In the genomic region with DNA sequence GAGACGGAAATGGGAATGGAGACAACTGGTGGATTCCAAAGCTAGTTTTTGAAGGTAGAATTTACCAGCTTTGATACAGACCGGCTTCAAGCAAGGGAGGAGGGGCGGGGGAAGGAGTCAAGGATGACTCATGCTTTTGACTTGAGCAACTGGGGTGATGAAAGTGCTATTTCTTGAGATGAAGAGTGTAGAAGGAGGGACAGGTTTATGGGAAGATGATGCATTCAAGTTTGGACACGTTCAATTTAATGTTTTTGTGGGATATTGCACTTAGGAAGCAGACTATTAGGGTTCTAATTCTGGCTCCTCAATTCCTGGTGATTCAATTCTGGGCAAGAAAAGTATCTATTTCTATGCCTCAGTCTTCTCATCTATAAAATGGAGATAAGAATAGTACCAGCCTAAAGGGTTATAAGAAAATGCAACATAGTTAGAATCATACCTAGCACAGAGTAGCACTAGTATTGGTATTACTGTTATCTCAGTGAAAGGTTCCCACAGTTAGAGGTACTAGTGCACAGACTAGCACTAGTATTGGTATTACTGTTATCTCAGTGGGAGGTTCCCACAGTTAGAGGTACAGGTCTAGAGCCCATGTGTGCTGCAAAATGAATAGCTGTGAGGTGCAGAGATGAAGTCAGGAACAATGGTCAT, we compare ENCODE assay signal across 9 cellular contexts. TPM values are rescaled to one million over a fixed set of nuclear protein-coding genes. Genes with fewer than 3 reads are reported as not detected.
DNase-seq lines count a peak whose midpoint lies in the region; ATAC-seq and TF ChIP-seq lines count a peak whose summit lies in the region.
"Had no signal": no experiment of that assay in that cellular context is flagged by ENCODE, and none has a peak within 500 bp of the region (broad histone marks: within the 10 kb centered on the region; RNA-seq: fewer than 3 reads in every experiment).

No MANE protein-coding gene starts in this region.

- no peaks in the 10 kb centered on the region for H4K20me1 ChIP-seq in IMR-90 (ENCODE audit: insufficient read depth, low read length)

- peak overlapping the region; percentile 65 for H3K14ac ChIP-seq in IMR-90 (replicated peaks; ENCODE audit: low read depth, low read length)

- no peak overlapping the region for H4K5ac ChIP-seq in IMR-90 (ENCODE audit: low read depth, low read length)

- H3K4me1 ChIP-seq in ES-I3 (ENCODE audit: insufficient read depth, low read length) (peaks cover 10% of the 10 kb centered on the region), IMR-90 (ENCODE audit: control insufficient read depth, insufficient read depth, low read length) (peaks cover 10% of the 10 kb centered on the region), testis (peaks cover 7% of the 10 kb centered on the region)

- WGBS in IMR-90 (ENCODE audit: extremely low coverage in 2 of 2, insufficient read length in 1 of 2), 2 experiments = 20% methylated on average over 1 of the region's 4 CpGs; no CpG with 5 or more reads in 1 of the 2 experiments
- WGBS in testis, 2 donors = 61 to 81% methylated on average over 4 of the region's 4 CpGs

- H2BK5ac ChIP-seq in IMR-90 (ENCODE audit: low read depth, low read length, poor library complexity, severe bottlenecking) = peak overlapping the region; percentile 37

- POLR2A ChIA-PET in IMR-90 (lab: Charles Lee; ENCODE audit: unreplicated experiment) = no interaction called here

- peak overlapping the region; percentile 76 for H2AFZ ChIP-seq in IMR-90 (replicated peaks; ENCODE audit: low read length, poor library complexity)

- peaks cover under 1% of the 10 kb centered on the region; the same call in 1 of the 2 replicates for H3K27me3 ChIP-seq in IMR-90 (ENCODE audit: control insufficient read depth, insufficient read depth, low read length)
- no peaks in the 10 kb centered on the region for H3K27me3 ChIP-seq in testis

- CTCF ChIA-PET in IMR-90 (lab: Yijun Ruan, JAX) = no interaction called here

- peak; percentile 90 for DNase-seq in IMR-90
- DNase-seq in activated T-cell treated with anti-CD3 and anti-CD28 coated beads for 48 hours (ENCODE audit: low read depth) = peak; percentile 51
- DNase-seq in left ventricle myocardium superior = no peak
- DNase-seq in stimulated activated CD4-positive, alpha-beta T cell treated with anti-CD3 and anti-CD28 coated beads, Interleukin-4, amount 100 ng/mL, for 4 hours = peak; percentile 52 to 65
- no peak for DNase-seq in testis
- DNase-seq in NCI-H1436 treated with DMSO at 0.1 percent for 48 hours (lab: John Stamatoyannopoulos, UW) = no peak

- no TSS peak for BruUV-seq in IMR-90 (replicated peaks; lab: Mats Ljungman, UMichigan)

- peak overlapping the region; percentile 19 to 71; a peak in 3 of 4 replicates for H4K8ac ChIP-seq in IMR-90 (ENCODE audit: low read depth in 2 of 2, low read length in 2 of 2)

- H4K91ac ChIP-seq in IMR-90 (ENCODE audit: insufficient read depth, low read depth, low read length) = peak overlapping the region; percentile 79; the same call in 1 of the 2 replicates

- peak overlapping the region; percentile 79 for H3K4ac ChIP-seq in IMR-90 (ENCODE audit: low read depth, low read length)

- peak overlapping the region; percentile 70 for H3K23ac ChIP-seq in IMR-90 (ENCODE audit: low read depth, low read length)

- peak overlapping the region; percentile 25; the same call in 1 of the 2 replicates for H3K56ac ChIP-seq in IMR-90 (ENCODE audit: extremely low read depth, insufficient read depth, low read length)

- intact Hi-C loops in IMR-90 (cut with micrococcal nuclease) = loop anchor here (5.0 kb wide), 1 partner anchor 77 kb away; no protein-coding TSS in a partner anchor
- intact Hi-C loops in left ventricle myocardium superior (cut with micrococcal nuclease) = no loop called here
- intact Hi-C loops in testis (cut with DNase I; ENCODE audit: low total_unique reads) = loop anchor here (5.0 kb wide), 1 partner anchor 138 kb away; no protein-coding TSS in a partner anchor

- TF ChIP-seq POLR2A in IMR-90 (IDR thresholded peaks at IDR 0.05; ENCODE audit: low read depth, low read length) (no peak), testis (IDR thresholded peaks at IDR 0.05) (no peak)

- H2AK9ac ChIP-seq in IMR-90 (replicated peaks; ENCODE audit: low read depth, low read length, poor library complexity) = peak overlapping the region; percentile 7

- no peak for TF ChIP-seq RAD21 in IMR-90 (IDR thresholded peaks at IDR 0.05; ENCODE audit: low read length)

- H3K9ac ChIP-seq in ES-I3 (ENCODE audit: low read depth, low read length) (peak overlapping the region; percentile 24; the same call in 1 of the 2 replicates), IMR-90 (ENCODE audit: low read depth, low read length) (no peak overlapping the region)

- dilution Hi-C loops in IMR-90 (cut with HindIII; ENCODE audit: low sequenced_read_pairs, unreplicated experiment) = no loop called here

- H2AK5ac ChIP-seq in IMR-90 (ENCODE audit: low read depth, low read length) = peak overlapping the region; percentile 73

- H3K9me3 ChIP-seq in ES-I3 (ENCODE audit: control insufficient read depth, insufficient read depth, low read length) (no peaks in the 10 kb centered on the region), IMR-90 (ENCODE audit: control insufficient read depth, insufficient read depth, low read length) (no peaks in the 10 kb centered on the region), testis (no peaks in the 10 kb centered on the region)

- peak overlapping the region; percentile 93 for H2BK15ac ChIP-seq in IMR-90 (ENCODE audit: low read depth, low read length)

- H3K27ac ChIP-seq in IMR-90 (ENCODE audit: insufficient read depth, low read length) (0 out of 2 replicates have a peak overlapping the region, but pooled peaks have one; percentile 26), testis (no peak overlapping the region)
- H3K27ac ChIP-seq: SK-N-MC had no signal

- H3K4me3 ChIP-seq in IMR-90 (ENCODE audit: insufficient read depth, low read depth, low read length) (no peak overlapping the region), testis (no peak overlapping the region)
- H3K4me3 ChIP-seq: SK-N-MC had no signal

- H3K9me1 ChIP-seq in IMR-90 (ENCODE audit: insufficient read depth, low read length) = peaks cover 25% of the 10 kb centered on the region

- H3K4me2 ChIP-seq in IMR-90 (ENCODE audit: low read depth, low read length) = peak overlapping the region; percentile 84

- H3K36me3 ChIP-seq in ES-I3 (ENCODE audit: insufficient read depth, low read length) (no peaks in the 10 kb centered on the region; the same call in 1 of the 2 replicates), IMR-90 (ENCODE audit: control insufficient read depth, insufficient read depth, low read length) (no peaks in the 10 kb centered on the region), testis (ENCODE audit: low read depth, missing control alignments) (no peaks in the 10 kb centered on the region)

- peak overlapping the region; percentile 56 for H3K18ac ChIP-seq in IMR-90 (ENCODE audit: low read depth, low read length)

- peak overlapping the region; percentile 87 for H2BK120ac ChIP-seq in IMR-90 (ENCODE audit: low read depth, low read length)

- no peaks in the 10 kb centered on the region for H3K79me1 ChIP-seq in IMR-90 (ENCODE audit: low read depth in 1 of 2, low read length in 2 of 2)

- H2BK20ac ChIP-seq in IMR-90 (ENCODE audit: low read depth, low read length) = peak overlapping the region; percentile 90

- in situ Hi-C loops in IMR-90 (cut with MboI; ENCODE audit: low sequenced_read_pairs) = no loop called here

- TF ChIP-seq CTCF in IMR-90 (conservative IDR thresholded peaks at IDR 0.05; ENCODE audit: low read depth, low read length) = no peak
- TF ChIP-seq CTCF in testis (IDR thresholded peaks at IDR 0.05) = no peak

- ATAC-seq in GM21737 (IDR thresholded peaks at IDR 0.05; ENCODE audit: unreplicated experiment) (peak; percentile 60), IMR-90 (ENCODE audit: low read depth) (peak; percentile 79), left ventricle myocardium superior (peak; percentile 77)

TF ChIP-seq in IMR-90, 13 proteins besides CTCF, POLR2A, EP300 and RAD21:
- no peak for TF ChIP-seq MXI1 (IDR thresholded peaks at IDR 0.05; ENCODE audit: borderline replicate concordance, low read depth, low read length)
- peak; percentile 99 for TF ChIP-seq FOS (IDR thresholded peaks at IDR 0.05; ENCODE audit: low read depth, low read length)
- TF ChIP-seq BHLHE40 (IDR thresholded peaks at IDR 0.05; ENCODE audit: low read depth, low read length) = peak; percentile 71; the same call in 1 of the 2 replicates
- peak; percentile 75 for TF ChIP-seq MAZ (IDR thresholded peaks at IDR 0.05; ENCODE audit: borderline replicate concordance, low read depth, low read length)
- TF ChIP-seq, protein P1, sequence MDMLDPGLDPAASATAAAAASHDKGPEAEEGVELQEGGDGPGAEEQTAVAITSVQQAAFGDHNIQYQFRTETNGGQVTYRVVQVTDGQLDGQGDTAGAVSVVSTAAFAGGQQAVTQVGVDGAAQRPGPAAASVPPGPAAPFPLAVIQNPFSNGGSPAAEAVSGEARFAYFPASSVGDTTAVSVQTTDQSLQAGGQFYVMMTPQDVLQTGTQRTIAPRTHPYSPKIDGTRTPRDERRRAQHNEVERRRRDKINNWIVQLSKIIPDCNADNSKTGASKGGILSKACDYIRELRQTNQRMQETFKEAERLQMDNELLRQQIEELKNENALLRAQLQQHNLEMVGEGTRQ (IDR thresholded peaks at IDR 0.05; ENCODE audit: low read depth, low read length) = no peak
- no peak; the same call in 1 of the 2 replicates for TF ChIP-seq CHD1 (IDR thresholded peaks at IDR 0.05; ENCODE audit: low read depth, low read length)
- peak; percentile 62; the same call in 1 of the 2 replicates for TF ChIP-seq NFE2L2 (IDR thresholded peaks at IDR 0.05; ENCODE audit: low read depth, low read length)
- TF ChIP-seq CEBPB (IDR thresholded peaks at IDR 0.05; ENCODE audit: low read depth, low read length) = peak; percentile 98
- TF ChIP-seq RCOR1 (IDR thresholded peaks at IDR 0.05; ENCODE audit: insufficient replicate concordance, low read length) = peak; percentile 42

RNA-seq across cellular contexts. Expression of a gene that starts 4.6 kb away (rescaled TPM):
- 0.18 and 0.28 TPM in 2 replicates for total RNA-seq in IMR-90 (2012; rRNA removed)
- 0.32 and 0.39 TPM in 2 replicates for polyA plus RNA-seq in IMR-90 (2012; rRNA removed)
- polyA plus RNA-seq in IMR-90 (2012; cell fraction: cytosol; rRNA removed) = 0.10 and 0.25 TPM in 2 replicates
- 0.45 and 0.52 TPM in 2 replicates for polyA plus RNA-seq in IMR-90 (2012; cell fraction: nucleus; rRNA removed; ENCODE audit: low replicate concordance)
- not detected for total RNA-seq in left ventricle myocardium superior
- total RNA-seq in testis = under 1 TPM in 1 of 2 donors, not detected in 1; 0.08 TPM
- 0.18 TPM for polyA plus RNA-seq in testis (ENCODE audit: insufficient read depth, low read depth, low replicate concordance)

Comparison
In these comparisons a context has a peak if more than half of its experiments do, and no peak if none do; other contexts are left out.
1. DNase-seq: peak in IMR-90 (single experiment), activated T-cell treated with anti-CD3 and anti-CD28 coated beads for 48 hours (single experiment) and stimulated activated CD4-positive, alpha-beta T cell treated with anti-CD3 and anti-CD28 coated beads, Interleukin-4, amount 100 ng/mL, for 4 hours (2 of 2); none in left ventricle myocardium superior (single experiment), testis (single experiment) and NCI-H1436 treated with DMSO at 0.1 percent for 48 hours (single experiment).
2. Peak in every context shown above with its lines, with median percentiles within 50 percentile points of each other: ATAC-seq.